8 cellular contexts compared by ENCODE assay signal in genomic region chr19:5340637-5341447, GRCh38. TPM values are rescaled to one million over a fixed set of nuclear protein-coding genes. Genes with fewer than 3 reads are reported as not detected.
DNase-seq lines count a peak whose midpoint lies in the region; ATAC-seq and TF ChIP-seq lines count a peak whose summit lies in the region.

Gene PTPRS, minus strand, starts transcription at chr19:5340812. Its CDS starts 54,672 bp downstream, at chr19:5286140.

- peaks cover 19% of the 10 kb centered on the region for H3K4me1 Mint-ChIP-seq in activated naive CD8-positive, alpha-beta T cell (ENCODE audit: low read depth)
- peaks cover 12% of the 10 kb centered on the region for H3K4me1 Mint-ChIP-seq in glutamatergic neuron (ENCODE audit: low read depth, unreplicated experiment)
- H3K4me1 Mint-ChIP-seq in osteocyte (ENCODE audit: unreplicated experiment) = peaks cover 12% of the 10 kb centered on the region

- H3K27ac ChIP-seq in substantia nigra (ENCODE audit: low read depth, low read length, poor library complexity, severe bottlenecking) = peak within 1 kb of the TSS; percentile 45

- no peak within 1 kb of the TSS for H3K27ac Mint-ChIP-seq in activated naive CD8-positive, alpha-beta T cell
- peak within 1 kb of the TSS; percentile 82 for H3K27ac Mint-ChIP-seq in glutamatergic neuron (ENCODE audit: unreplicated experiment)
- H3K27ac Mint-ChIP-seq in osteocyte (ENCODE audit: unreplicated experiment) = peak within 1 kb of the TSS; percentile 63

- in situ Hi-C loops in SK-MEL-5 (cut with HindIII; ENCODE audit: low pct_unique_long_range_greater_than_20kb, low sequenced_read_pairs) = loop anchor here (25.0 kb wide), 1 partner anchor 146 kb away; no protein-coding TSS in a partner anchor

- TF ChIP-seq CTCF in glutamatergic neuron (IDR thresholded peaks at IDR 0.05; ENCODE audit: partially characterized antibody, unreplicated experiment) = no peak
- TF ChIP-seq CTCF in osteocyte (IDR thresholded peaks at IDR 0.05) = no peak

- no peaks in the 10 kb centered on the region for H3K36me3 Mint-ChIP-seq in activated naive CD8-positive, alpha-beta T cell
- H3K36me3 Mint-ChIP-seq in glutamatergic neuron (ENCODE audit: unreplicated experiment) (peaks cover 4% of the 10 kb centered on the region), osteocyte (ENCODE audit: unreplicated experiment) (no peaks in the 10 kb centered on the region)

- H3K4me3 Mint-ChIP-seq in activated naive CD8-positive, alpha-beta T cell = peak within 1 kb of the TSS; percentile 70
- H3K4me3 Mint-ChIP-seq in glutamatergic neuron (ENCODE audit: unreplicated experiment) (peak within 1 kb of the TSS; percentile 85), osteocyte (ENCODE audit: unreplicated experiment) (peak within 1 kb of the TSS; percentile 81)

- H3K27me3 Mint-ChIP-seq in activated naive CD8-positive, alpha-beta T cell = peaks cover 16% of the 10 kb centered on the region
- H3K27me3 Mint-ChIP-seq in glutamatergic neuron (ENCODE audit: unreplicated experiment) = peaks cover 27% of the 10 kb centered on the region
- peaks cover 16% of the 10 kb centered on the region for H3K27me3 Mint-ChIP-seq in osteocyte (ENCODE audit: unreplicated experiment)

- H3K9me3 Mint-ChIP-seq in activated naive CD8-positive, alpha-beta T cell (ENCODE audit: low read depth) = no peaks in the 10 kb centered on the region
- H3K9me3 Mint-ChIP-seq in glutamatergic neuron (ENCODE audit: unreplicated experiment) (peaks cover 24% of the 10 kb centered on the region), osteocyte (ENCODE audit: unreplicated experiment) (no peaks in the 10 kb centered on the region)

- peak; percentile 48 for DNase-seq in DMS114 treated with DMSO at 0.1 percent for 48 hours (lab: John Stamatoyannopoulos, UW; ENCODE audit: unreplicated experiment)
- DNase-seq in HuH-7 (ENCODE audit: low spot score) = peak; percentile 64
- peak; percentile 76 for DNase-seq in SK-MEL-5 (ENCODE audit: low read depth, low spot score)
- DNase-seq in glutamatergic neuron = peak; percentile 97
- DNase-seq in osteocyte (ENCODE audit: extremely low spot score, unreplicated experiment) = peak; percentile 95
- DNase-seq in substantia nigra (lab: John Stamatoyannopoulos, UW) = peak in 48 of 49 donors; percentile 20 to 94 (median 75)

- no peak for ATAC-seq in HG03342 (IDR thresholded peaks at IDR 0.05; ENCODE audit: unreplicated experiment)

RNA-seq across cellular contexts. Expression of gene PTPRS, which starts in this region (rescaled TPM):
- 74.6 and 79.7 TPM in 2 replicates for total RNA-seq in SK-MEL-5 (2014; rRNA removed; shearing (Covaris generic))
- 87.9 and 123 TPM in 2 replicates for polyA plus RNA-seq in SK-MEL-5 (2015; cell fraction: cytosol; rRNA removed)
- 76.4 and 80.9 TPM in 2 replicates for polyA plus RNA-seq in SK-MEL-5 (2015; cell fraction: nucleus; rRNA removed)
- total RNA-seq in glutamatergic neuron (ENCODE audit: unreplicated experiment) (1,064 TPM), osteocyte (182 and 185 TPM in 2 replicates)
